In the genomic region with DNA sequence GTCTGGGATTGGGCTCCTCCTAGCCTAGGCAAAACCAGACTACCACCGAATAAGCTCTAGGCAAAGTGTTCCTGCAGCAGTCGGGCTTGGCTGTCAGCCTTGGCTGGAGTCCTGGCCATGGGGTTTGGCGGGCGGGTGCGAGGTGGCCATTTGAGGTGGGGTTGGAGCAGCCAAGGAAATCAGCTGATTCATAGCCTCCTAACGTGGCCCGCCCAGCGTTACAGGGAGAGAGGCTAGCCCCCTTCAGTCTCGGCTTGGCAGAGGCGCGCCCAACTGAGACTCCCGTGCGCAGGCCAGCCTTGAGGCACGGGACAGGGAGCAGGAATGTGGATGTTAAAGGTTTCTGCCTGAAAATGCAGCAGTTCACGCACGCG, we compare ENCODE assay signal across 9 cellular contexts. TPM values are rescaled to one million over a fixed set of nuclear protein-coding genes. Genes with fewer than 3 reads are reported as not detected.
A peak's percentile ranks its signal among the peaks of the same experiment; 100 is the strongest.
DNase-seq lines count a peak whose midpoint lies in the region; ATAC-seq, FAIRE-seq and TF ChIP-seq lines count a peak whose summit lies in the region.
"Had no signal": no experiment of that assay in that cellular context is flagged by ENCODE, and none has a peak within 500 bp of the region (broad histone marks: within the 10 kb centered on the region; RNA-seq: fewer than 3 reads in every experiment).

No MANE protein-coding gene starts in this region.

- peaks cover 36% of the 10 kb centered on the region for H3K27me3 ChIP-seq in keratinocyte (ENCODE audit: control insufficient read depth, extremely low read depth, insufficient read depth, low read length)
- H3K27me3 ChIP-seq in stomach: peaks cover 0 to 45% (median 25%) of the 10 kb centered on the region in 3 donors

- dilution Hi-C loops in keratinocyte (cut with MboI; ENCODE audit: extremely low pct_ligation_motif_present, low sequenced_read_pairs): no loop called here

- H3K9me3 ChIP-seq in keratinocyte (ENCODE audit: control insufficient read depth, low read depth, low read length) (no peaks in the 10 kb centered on the region), stomach (no peaks in the 10 kb centered on the region), OCI-LY7 (ENCODE audit: low read length) (no peaks in the 10 kb centered on the region)

- BruUV-seq in OCI-LY7 (replicated peaks; lab: Mats Ljungman, UMichigan): no TSS peak

- H2AFZ ChIP-seq in keratinocyte (ENCODE audit: control insufficient read depth, low read length) (peak overlapping the region; percentile 75), OCI-LY7 (ENCODE audit: low read length) (no peak overlapping the region)

- H3K79me2 ChIP-seq in keratinocyte (ENCODE audit: control insufficient read depth, insufficient read depth, low read length) (no peaks in the 10 kb centered on the region), OCI-LY7 (ENCODE audit: insufficient read depth, low read depth, low read length) (no peaks in the 10 kb centered on the region)

- H3K27ac ChIP-seq in keratinocyte (ENCODE audit: control insufficient read depth, insufficient read depth, low read length) (no peak overlapping the region), stomach (peak overlapping the region; percentile 82 to 99 (median 96)), OCI-LY7 (ENCODE audit: low read depth, low read length, poor library complexity, severe bottlenecking) (no peak overlapping the region)

- DNase-seq in HEK293T (ENCODE audit: extremely low spot score) (peak; percentile 53), cerebellum (ENCODE audit: low spot score) (peak; percentile 25), keratinocyte (ENCODE audit: low read depth, low spot score) (no peak), stomach (peak; percentile 54), OCI-LY7 (ENCODE audit: low spot score) (no peak)

- no peak for TF ChIP-seq POLR2A in stomach (IDR thresholded peaks at IDR 0.05)

- intact Hi-C loops in stomach (cut with DNase I; ENCODE audit: low total_unique reads): no loop called here
- intact Hi-C loops in OCI-LY7 (cut with micrococcal nuclease; ENCODE audit: unreplicated experiment): no loop called here

- peak overlapping the region; percentile 29 for H3K9ac ChIP-seq in keratinocyte (ENCODE audit: control insufficient read depth, extremely low read depth, insufficient read depth, low read length)

- no peaks in the 10 kb centered on the region for H3K36me3 ChIP-seq in keratinocyte (ENCODE audit: control insufficient read depth in 2 of 2, extremely low read depth in 1 of 2, insufficient read depth in 2 of 2, low read length in 2 of 2)
- H3K36me3 ChIP-seq in stomach: peaks cover 11 to 13% (median 13%) of the 10 kb centered on the region in 4 donors
- no peaks in the 10 kb centered on the region for H3K36me3 ChIP-seq in OCI-LY7 (ENCODE audit: insufficient read depth, low read length)

- CTCF ChIA-PET in HEK293T (lab: Yijun Ruan, JAX): interaction anchor here (2.5 kb wide), 1 partner anchor 240 kb away, joined by 17 read pairs; no protein-coding TSS in a partner anchor
- CTCF ChIA-PET in OCI-LY7 (lab: Charles Lee; ENCODE audit: unreplicated experiment): no interaction called here

- no peak for ATAC-seq in GM18861 (IDR thresholded peaks at IDR 0.05; ENCODE audit: unreplicated experiment)
- no peak for ATAC-seq in GM19324 (IDR thresholded peaks at IDR 0.05; ENCODE audit: low FRiP score, unreplicated experiment)
- ATAC-seq in HG03571 (IDR thresholded peaks at IDR 0.05; ENCODE audit: unreplicated experiment): no peak

- POLR2A ChIA-PET in HEK293T (lab: Yijun Ruan, JAX): interaction anchor here (0.6 to 1.4 kb wide), 2 partner anchors 12 to 240 kb away, joined by 3 read pairs; no protein-coding TSS in a partner anchor
- POLR2A ChIA-PET in OCI-LY7 (lab: Charles Lee): no interaction called here

- TF ChIP-seq EP300 in stomach (IDR thresholded peaks at IDR 0.05): no peak

- H3K4me1 ChIP-seq in keratinocyte (ENCODE audit: control insufficient read depth, extremely low read depth, insufficient read depth, low read length) (peaks cover 24% of the 10 kb centered on the region), stomach (peaks cover 32 to 69% (median 67%) of the 10 kb centered on the region in 4 donors), OCI-LY7 (ENCODE audit: insufficient read depth, low read length, poor library complexity, severe bottlenecking) (no peaks in the 10 kb centered on the region)

- FAIRE-seq in keratinocyte (lab: Jason Lieb, UNC): no peak
- FAIRE-seq: endometrium had no signal

- 2 to 7% (median 3%) methylated on average over 12 to 17 of the region's 17 CpGs for WGBS in stomach, 5 donors

- H4K20me1 ChIP-seq in keratinocyte (ENCODE audit: control insufficient read depth, extremely low read depth, insufficient read depth, low read length): no peaks in the 10 kb centered on the region
- no peaks in the 10 kb centered on the region for H4K20me1 ChIP-seq in OCI-LY7 (ENCODE audit: insufficient read depth, low read length)

- TF ChIP-seq CTCF in keratinocyte (optimal IDR thresholded peaks at IDR 0.05 in 1 of 3, IDR thresholded peaks at IDR 0.05 in 1 of 3, conservative IDR thresholded peaks at IDR 0.05 in 1 of 3; ENCODE audit: extremely low read depth in 1 of 3, insufficient read depth in 2 of 3, low read length in 3 of 3) (no peak), stomach (IDR thresholded peaks at IDR 0.05) (no peak), OCI-LY7 (conservative IDR thresholded peaks at IDR 0.05; ENCODE audit: low read length) (no peak)

- H3K4me2 ChIP-seq in keratinocyte (ENCODE audit: control insufficient read depth, extremely low read depth, insufficient read depth, low read depth, low read length) (peak overlapping the region; percentile 94), OCI-LY7 (ENCODE audit: low read length) (no peak overlapping the region)

- no peaks in the 10 kb centered on the region for H3K9me1 ChIP-seq in keratinocyte (ENCODE audit: control insufficient read depth, extremely low read depth, insufficient read depth, low read length)

- peak overlapping the region in 2 of 3 experiments; percentile 49 to 56 for H3K4me3 ChIP-seq in keratinocyte (ENCODE audit: control insufficient read depth in 2 of 3, extremely low read depth in 1 of 3, insufficient read depth in 2 of 3, low read depth in 1 of 3, low read length in 3 of 3)
- H3K4me3 ChIP-seq in stomach: peak overlapping the region; percentile 57 to 61 (median 58)
- H3K4me3 ChIP-seq in OCI-LY7 (ENCODE audit: low read depth, low read length, poor library complexity, severe bottlenecking): no peak overlapping the region

- H3K9me2 ChIP-seq in OCI-LY7 (ENCODE audit: insufficient read depth, low read length): no peaks in the 10 kb centered on the region

TF ChIP-seq in HEK293T, 16 proteins besides CTCF, POLR2A, EP300 and RAD21:
- no peak for TF ChIP-seq HDGF (IDR thresholded peaks at IDR 0.05; ENCODE audit: borderline replicate concordance)
- 0 out of 2 replicates have a peak, but pooled peaks have one; percentile 4 for TF ChIP-seq L3MBTL2 (conservative IDR thresholded peaks at IDR 0.05)
- no peak for TF ChIP-seq ZNF384 (IDR thresholded peaks at IDR 0.05)
TF ChIP-seq in HEK293T: peak in this region for 1.

RNA-seq across cellular contexts. Expression of a gene that starts 1.9 kb away (rescaled TPM):
- total RNA-seq in cerebellum (20.4 TPM), stomach (100 to 1,000 TPM in 1 of 5 donors, 10 to 100 TPM in 4; 35.6 to 168 (median 64.5) TPM), OCI-LY7 (2022) (not detected in 2 replicates)
- polyA plus RNA-seq in keratinocyte (7.9 to 12.1 TPM (median 8.1 TPM) in 3 replicates), stomach (10 to 100 TPM; 34.2 to 54.4 (median 49.0) TPM)
- 0.60 TPM for polyA plus RNA-seq in keratinocyte (2011; ENCODE audit: low read depth)
- 6.1 and 6.2 TPM in 2 replicates for polyA plus RNA-seq in keratinocyte (2011; cell fraction: cytosol; rRNA removed)
- 7.9 and 9.3 TPM in 2 replicates for polyA plus RNA-seq in keratinocyte (2011; cell fraction: nucleus; rRNA removed)
- 0.82 and 6.6 TPM in 2 replicates for polyA plus RNA-seq in keratinocyte (2012; ENCODE audit: low replicate concordance)
- polyA minus RNA-seq in keratinocyte: 9.7 to 51.5 TPM (median 19.8 TPM) in 3 replicates
- polyA minus RNA-seq in keratinocyte (2011; cell fraction: cytosol; rRNA and poly(A)+ RNA removed): 6.1 TPM
- polyA minus RNA-seq in keratinocyte (2011; cell fraction: nucleus; rRNA and poly(A)+ RNA removed): 3.6 and 5.4 TPM in 2 replicates
- total RNA-seq in OCI-LY7 (2014; rRNA removed; shearing (Covaris generic)): not detected in 2 replicates

Comparison
In these comparisons a context has a peak if more than half of its experiments do, and no peak if none do; other contexts are left out.
1. DNase-seq: peak in HEK293T (single experiment), cerebellum (single experiment) and stomach (single experiment); none in keratinocyte (single experiment) and OCI-LY7 (single experiment).
2. H3K27ac ChIP-seq: peak in stomach (5 of 5); none in keratinocyte (single experiment) and OCI-LY7 (single experiment).
3. RNA of a gene that starts 1.9 kb away (total RNA-seq): 35.6 to 168 TPM in stomach and 20.4 TPM in cerebellum (single experiment); not detected in OCI-LY7; every median in the first group is over 10 times any median in the second.